ENCODE assay signal across 8 cellular contexts in the genomic region with DNA sequence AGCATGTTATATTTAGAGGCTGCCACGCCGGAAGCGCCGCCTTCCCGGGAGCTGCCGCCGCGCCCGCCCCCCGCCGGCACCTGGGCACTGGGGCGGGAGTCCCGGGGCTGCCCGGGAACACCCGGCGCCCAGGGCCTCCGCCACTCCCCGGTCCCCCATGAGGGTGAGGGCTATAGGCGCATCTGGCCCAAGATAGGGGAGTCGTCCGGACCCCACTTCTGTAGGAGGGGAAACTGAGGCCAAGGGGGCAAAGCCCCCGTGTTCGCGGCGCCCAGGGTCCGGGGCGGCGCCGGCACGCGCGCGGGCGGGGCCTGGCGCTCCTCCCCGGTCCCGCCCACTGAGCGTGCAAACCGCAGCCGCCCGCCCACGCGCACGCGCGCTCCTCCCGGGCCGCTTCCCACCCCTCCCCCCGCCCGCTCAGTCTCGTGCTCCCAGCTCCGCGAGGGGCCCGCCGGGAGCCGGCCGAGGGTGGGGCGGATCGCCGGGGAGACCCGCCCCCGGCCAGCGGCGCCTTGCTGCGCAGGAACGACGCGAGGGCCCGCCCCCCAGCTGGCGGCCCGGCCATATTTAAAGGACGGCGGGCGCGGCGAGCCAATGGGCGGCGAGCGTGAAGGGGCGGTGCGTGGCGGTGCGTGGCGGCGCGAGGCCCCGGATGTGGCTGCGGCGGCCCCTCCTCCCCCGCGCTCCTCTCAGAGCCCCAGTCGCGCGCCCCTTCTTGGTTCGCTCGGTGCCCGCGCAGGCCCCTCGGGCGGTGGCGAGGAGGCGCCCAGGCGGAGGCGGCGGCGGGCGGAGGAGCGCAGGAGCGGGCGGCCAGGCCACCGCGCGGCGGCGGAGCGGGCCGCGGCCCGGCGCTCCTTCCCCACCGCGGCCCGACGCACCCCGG. TPM values are rescaled to one million over a fixed set of nuclear protein-coding genes. Genes with fewer than 3 reads are reported as not detected.
A peak's percentile ranks its signal among the peaks of the same experiment; 100 is the strongest.
DNase-seq lines count a peak whose midpoint lies in the region; ATAC-seq and TF ChIP-seq lines count a peak whose summit lies in the region.

Gene LSM14B, plus strand, starts transcription at position 700 of the 883 bp plus-strand sequence. CDS start 192 bp downstream, outside the sequence.

- no peaks in the 10 kb centered on the region for H3K27me3 Mint-ChIP-seq in T-helper 17 cell

- H3K27me3 ChIP-seq in left ventricle myocardium inferior (ENCODE audit: low read depth) (peaks cover 22% of the 10 kb centered on the region), prostate gland (replicated peaks; ENCODE audit: insufficient read depth) (no peaks in the 10 kb centered on the region)

- H3K36me3 ChIP-seq in left ventricle myocardium inferior (peaks cover 25% of the 10 kb centered on the region), prostate gland (peaks cover 8 to 15% of the 10 kb centered on the region in 2 donors)

- H3K9me3 ChIP-seq in T-helper 17 cell (ENCODE audit: control insufficient read depth, low read length, poor library complexity, severe bottlenecking) (no peaks in the 10 kb centered on the region), left ventricle myocardium inferior (replicated peaks) (no peaks in the 10 kb centered on the region), prostate gland (no peaks in the 10 kb centered on the region)

- no peaks in the 10 kb centered on the region for H3K36me3 Mint-ChIP-seq in T-helper 17 cell (ENCODE audit: low read depth)

- under 1% methylated on average over 68 of the region's 125 CpGs for WGBS in prostate gland

- DNase-seq in NCI-H187 (lab: John Stamatoyannopoulos, UW) = peak; percentile 94 to 99
- peak; percentile 92 to 98 (median 98) for DNase-seq in T-helper 17 cell
- peak; percentile 64 to 99 (median 93) for DNase-seq in amygdala (lab: John Stamatoyannopoulos, UW)
- peak; percentile 97 for DNase-seq in left ventricle myocardium inferior
- peak; percentile 96 for DNase-seq in prostate gland (ENCODE audit: low spot score)
- DNase-seq in ureter (ENCODE audit: low spot score) = peak; percentile 96

- TF ChIP-seq POLR2A in prostate gland (IDR thresholded peaks at IDR 0.05) = peak; percentile 72

- peak within 1 kb of the TSS; percentile 87 for H3K4me3 ChIP-seq in left ventricle myocardium inferior
- peak within 1 kb of the TSS; percentile 82 to 93 for H3K4me3 ChIP-seq in prostate gland

- H3K4me1 ChIP-seq in left ventricle myocardium inferior (peaks cover 61% of the 10 kb centered on the region), prostate gland (replicated peaks) (peaks cover 10% of the 10 kb centered on the region)

- H3K27ac Mint-ChIP-seq in T-helper 17 cell = peak within 1 kb of the TSS; percentile 87

- H3K4me3 Mint-ChIP-seq in T-helper 17 cell = peak within 1 kb of the TSS; percentile 89

- intact Hi-C loops in left ventricle myocardium inferior (cut with micrococcal nuclease) (loop anchor here (10.0 kb wide), 1 partner anchor 57 kb away; the partner anchor contains the start of gene TAF4), prostate gland (cut with DNase I) (loop anchor here (2.0 kb wide), 2 partner anchors 21 to 59 kb away; partner anchors contain the start of genes PSMA7 and SS18L1)

- H3K4me1 Mint-ChIP-seq in T-helper 17 cell = peaks cover 38% of the 10 kb centered on the region

- peak; percentile 41 for ATAC-seq in GM18499 (IDR thresholded peaks at IDR 0.05; ENCODE audit: insufficient read depth, unreplicated experiment)
- peak; percentile 73 for ATAC-seq in HG02938 (IDR thresholded peaks at IDR 0.05; ENCODE audit: unreplicated experiment)
- peak; percentile 85 for ATAC-seq in T-helper 17 cell

- H3K27ac ChIP-seq in left ventricle myocardium inferior (replicated peaks) = peak within 1 kb of the TSS; percentile 96
- peak within 1 kb of the TSS; percentile 96 to 98 for H3K27ac ChIP-seq in prostate gland

- TF ChIP-seq CTCF in left ventricle myocardium inferior (IDR thresholded peaks at IDR 0.05; ENCODE audit: borderline replicate concordance) (no peak), prostate gland (IDR thresholded peaks at IDR 0.05) (peak in 1 of 4 experiments; percentile 10)

RNA-seq across cellular contexts. Expression of gene LSM14B, which starts in this region (rescaled TPM):
- 10 to 100 TPM; 32.3 to 34.1 TPM for total RNA-seq in T-helper 17 cell
- total RNA-seq in left ventricle myocardium inferior = 51.6 TPM
- 10 to 100 TPM; 39.7 to 87.1 TPM for total RNA-seq in prostate gland
- total RNA-seq in ureter = 39.0 TPM

Comparison
In these comparisons a context has a peak if more than half of its experiments do, and no peak if none do; other contexts are left out.
1. Peak in every context shown above with its lines: DNase-seq, ATAC-seq, H3K4me3 ChIP-seq and H3K27ac ChIP-seq.